1 cellular context compared by ENCODE assay signal in genomic region chr4:13893987-13894386, GRCh38.
TF ChIP-seq lines count a peak whose summit lies in the region.

No MANE protein-coding gene starts in this region.

TF ChIP-seq in IMR-90, 13 proteins besides CTCF, POLR2A, EP300 and RAD21:
- TF ChIP-seq MXI1 (IDR thresholded peaks at IDR 0.05; ENCODE audit: borderline replicate concordance, low read depth, low read length) (peak; percentile 64; the same call in 1 of the 2 replicates), RCOR1 (IDR thresholded peaks at IDR 0.05; ENCODE audit: insufficient replicate concordance, low read length) (no peak)
